In the genomic region with DNA sequence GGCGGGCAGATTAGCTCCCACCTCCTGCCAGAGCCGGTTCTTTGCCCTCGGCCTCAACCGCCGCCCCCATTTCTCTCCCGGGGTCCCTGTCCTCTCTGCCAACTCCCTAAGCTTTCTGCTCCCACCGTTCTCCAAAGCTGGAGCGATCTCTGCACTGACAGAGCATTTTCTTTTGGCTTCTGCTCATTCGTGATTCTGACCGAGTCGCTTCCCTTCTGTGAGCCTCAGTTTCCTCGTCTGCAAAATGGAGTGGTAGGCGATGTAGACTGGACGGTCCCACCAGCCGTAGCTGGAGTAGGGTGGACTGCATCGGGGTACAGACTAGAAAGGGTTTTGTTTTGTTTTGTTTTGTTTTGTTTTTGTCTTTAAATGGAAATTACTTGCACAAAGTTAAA, we compare ENCODE assay signal across 14 cellular contexts. TPM values are rescaled to one million over a fixed set of nuclear protein-coding genes. Genes with fewer than 3 reads are reported as not detected.
DNase-seq lines count a peak whose midpoint lies in the region; ATAC-seq, FAIRE-seq and TF ChIP-seq lines count a peak whose summit lies in the region.
"Had no signal": no experiment of that assay in that cellular context is flagged by ENCODE, and none has a peak within 500 bp of the region (broad histone marks: within the 10 kb centered on the region; RNA-seq: fewer than 3 reads in every experiment).

No MANE protein-coding gene starts in this region.

- CTCF ChIA-PET in CD8-positive, alpha-beta memory T cell (lab: Charles Lee): interaction anchor here (1.0 to 1.7 kb wide), 2 partner anchors 10 kb away, joined by 3 to 6 read pairs; no protein-coding TSS in a partner anchor
- CTCF ChIA-PET in H1 (lab: Charles Lee; ENCODE audit: partially characterized antibody): interaction anchor here (0.7 to 16.5 kb wide), 8 partner anchors 12 to 286 kb away, joined by 3 to 127 read pairs (median 4); no protein-coding TSS in a partner anchor

- peak overlapping the region in 1 of 8 donors; percentile 17 for H3K27ac Mint-ChIP-seq in CD8-positive, alpha-beta memory T cell

- no peak overlapping the region for H3K18ac ChIP-seq in H1 (ENCODE audit: extremely low read depth, low read length)

- no peak overlapping the region for H2AK5ac ChIP-seq in H1 (ENCODE audit: low read depth, low read length)

- H2BK120ac ChIP-seq in H1 (replicated peaks; ENCODE audit: low read depth, low read length): no peak overlapping the region

- 12% methylated on average over 16 of the region's 16 CpGs; no CpG with 5 or more reads in 1 of the 2 experiments for WGBS in H1 (ENCODE audit: extremely low coverage in 1 of 2, insufficient coverage in 1 of 2, insufficient read length in 1 of 2, insufficient replicate concordance in 2 of 2, low coverage in 1 of 2, low lambda C conversion rate in 2 of 2, missing lambda C conversion rate in 1 of 2), 2 experiments

- DNase-seq in CD8-positive, alpha-beta memory T cell: no peak
- no peak for DNase-seq in H1 (ENCODE audit: low read depth in 1 of 2, low spot score in 2 of 2)
- DNase-seq in putamen (ENCODE audit: low spot score): no peak
- no peak for DNase-seq in activated gamma-delta T cell treated with Interleukin-2 at 50 U/mL for 16 hours
- DNase-seq: activated CD4-positive, CD25-positive, alpha-beta regulatory T cell treated with anti-CD3 and anti-CD28 coated beads, Interleukin-2, amount 50 U/mL, for 72 hours; dermis blood vessel endothelial cell; foreskin keratinocyte; NCI-H1694; NK-92 treated with Interleukin-12 subunit alpha and Interleukin-12 subunit beta, amount 100 ng/mL, for 24 hours had no signal

- FAIRE-seq in H1 (lab: Jason Lieb, UNC): no peak

- peaks cover 6% of the 10 kb centered on the region for H3K4me1 ChIP-seq in CD8-positive, alpha-beta memory T cell (ENCODE audit: insufficient read depth, low read length)
- H3K4me1 ChIP-seq in HUES6 (ENCODE audit: control insufficient read depth, insufficient read depth, low read length) (peaks cover 23% of the 10 kb centered on the region), H1 (replicated peaks in 1 of 4; ENCODE audit: control insufficient read depth in 3 of 4, insufficient read depth in 4 of 4, low read length in 3 of 4) (peaks cover 6 to 37% (median 15%) of the 10 kb centered on the region in 4 experiments), neuron (ENCODE audit: insufficient read depth, low read length) (peaks cover 13% of the 10 kb centered on the region)
- H3K4me1 ChIP-seq: foreskin keratinocyte, SJSA1 had no signal

- no peaks in the 10 kb centered on the region for H3K36me3 Mint-ChIP-seq in CD8-positive, alpha-beta memory T cell

- peaks cover 0 to 2% (median 0%) of the 10 kb centered on the region in 5 donors for H3K9me3 Mint-ChIP-seq in CD8-positive, alpha-beta memory T cell

- H3K79me1 ChIP-seq in H1 (ENCODE audit: low read depth, low read length): no peaks in the 10 kb centered on the region

- H2BK5ac ChIP-seq in H1 (ENCODE audit: low read depth, low read length): no peak overlapping the region

- peaks cover 15 to 34% (median 16%) of the 10 kb centered on the region in 3 donors for H3K4me1 Mint-ChIP-seq in CD8-positive, alpha-beta memory T cell

- peaks cover 0 to 2% of the 10 kb centered on the region in 2 experiments for H4K20me1 ChIP-seq in H1 (replicated peaks in 1 of 2; ENCODE audit: control insufficient read depth in 1 of 2, insufficient read depth in 2 of 2, low read length in 2 of 2)

- H2BK20ac ChIP-seq in H1 (ENCODE audit: low read length): no peak overlapping the region

- H4K91ac ChIP-seq in H1 (replicated peaks; ENCODE audit: insufficient read length, low read length): no peak overlapping the region

- H4K8ac ChIP-seq in H1 (ENCODE audit: extremely low read depth, insufficient read depth, low read length): no peak overlapping the region

- H3K9me3 ChIP-seq in CD8-positive, alpha-beta memory T cell (ENCODE audit: low read length): no peaks in the 10 kb centered on the region
- H3K9me3 ChIP-seq in HUES6 (ENCODE audit: control insufficient read depth, insufficient read depth, low read depth, low read length): no peaks in the 10 kb centered on the region
- no peaks in the 10 kb centered on the region for H3K9me3 ChIP-seq in H1 (ENCODE audit: insufficient read depth in 2 of 2, low read depth in 1 of 2, low read length in 1 of 2)
- no peaks in the 10 kb centered on the region for H3K9me3 ChIP-seq in neuron (ENCODE audit: low read length)
- H3K9me3 ChIP-seq: SJSA1 had no signal

- H4K5ac ChIP-seq in H1 (ENCODE audit: insufficient read length, low read depth, low read length): no peak overlapping the region

- H3K4me2 ChIP-seq in H1 (ENCODE audit: insufficient read depth in 1 of 2, low read depth in 2 of 2, low read length in 2 of 2): peak overlapping the region; percentile 65 to 88

- H2AFZ ChIP-seq in H1 (ENCODE audit: low read length) (no peak overlapping the region), neuron (ENCODE audit: low read depth, low read length) (peak overlapping the region; percentile 85)

- no peak overlapping the region for H3K23ac ChIP-seq in H1 (ENCODE audit: insufficient read length)

- no peak for TF ChIP-seq EP300 in H1 (IDR thresholded peaks at IDR 0.05; ENCODE audit: borderline replicate concordance in 1 of 2, low read depth in 2 of 2, low read length in 2 of 2)

- H3K79me2 ChIP-seq in H1 (ENCODE audit: control insufficient read depth in 1 of 2, insufficient read depth in 2 of 2, low read length in 2 of 2): no peaks in the 10 kb centered on the region

- H3K4ac ChIP-seq in H1 (replicated peaks; ENCODE audit: insufficient read length, low read depth, low read length): no peak overlapping the region

- H3K23me2 ChIP-seq in H1 (ENCODE audit: low read depth, low read length): peaks cover 22% of the 10 kb centered on the region; the same call in 1 of the 2 replicates

- no peak for ATAC-seq in activated CD4-positive, CD25-positive, alpha-beta regulatory T cell treated with anti-CD3 and anti-CD28 coated beads, Interleukin-2, amount 50 U/mL, for 24 hours
- ATAC-seq: foreskin keratinocyte had no signal

- H3K36me3 ChIP-seq in CD8-positive, alpha-beta memory T cell (ENCODE audit: insufficient read depth, low read length): no peaks in the 10 kb centered on the region
- H3K36me3 ChIP-seq in HUES6 (ENCODE audit: control insufficient read depth, insufficient read depth, low read length): no peaks in the 10 kb centered on the region
- H3K36me3 ChIP-seq in H1 (ENCODE audit: control insufficient read depth in 2 of 4, insufficient read depth in 4 of 4, low read length in 3 of 4): peaks cover 0 to 13% (median 0%) of the 10 kb centered on the region in 4 experiments; a peak in 1 of 8 replicates
- H3K36me3 ChIP-seq in neuron (ENCODE audit: insufficient read depth, low read length): no peaks in the 10 kb centered on the region
- H3K36me3 ChIP-seq: SJSA1 had no signal

- no peak overlapping the region for H3K56ac ChIP-seq in H1 (replicated peaks; ENCODE audit: insufficient read length, low read depth, low read length)

- H3K4me3 ChIP-seq in CD8-positive, alpha-beta memory T cell (ENCODE audit: low read length): no peak overlapping the region
- H3K4me3 ChIP-seq in HUES6 (ENCODE audit: low read depth, low read length) (peak overlapping the region; percentile 62), H1 (ENCODE audit: extremely low read depth in 1 of 4, insufficient read depth in 2 of 4, low read depth in 3 of 4, low read length in 4 of 4) (peak overlapping the region; percentile 11 to 55 (median 32); a peak in 7 of 8 replicates), neuron (ENCODE audit: low read length) (no peak overlapping the region)
- H3K4me3 ChIP-seq: SJSA1 had no signal

- no peak for TF ChIP-seq CTCF in H1 (IDR thresholded peaks at IDR 0.05; ENCODE audit: control extremely low read depth in 1 of 3, insufficient read depth in 1 of 3, low read depth in 1 of 3, low read length in 3 of 3)

- H3K27me3 ChIP-seq in CD8-positive, alpha-beta memory T cell (ENCODE audit: insufficient read depth, low read length, poor library complexity, severe bottlenecking): peaks cover 55% of the 10 kb centered on the region
- H3K27me3 ChIP-seq in HUES6 (ENCODE audit: control insufficient read depth, insufficient read depth, low read length) (peaks cover 100% of the 10 kb centered on the region), H1 (replicated peaks in 1 of 4; ENCODE audit: control insufficient read depth in 3 of 4, extremely low read depth in 1 of 4, insufficient read depth in 3 of 4, low read length in 3 of 4) (peaks cover 59 to 83% (median 75%) of the 10 kb centered on the region in 4 experiments), neuron (ENCODE audit: insufficient read depth, low read length) (peaks cover 94% of the 10 kb centered on the region)

- peak overlapping the region; percentile 40 to 84 (median 69) for H3K4me3 Mint-ChIP-seq in CD8-positive, alpha-beta memory T cell

- TF ChIP-seq RAD21 in H1 (IDR thresholded peaks at IDR 0.05 in 1 of 2, conservative IDR thresholded peaks at IDR 0.05 in 1 of 2; ENCODE audit: low read depth in 2 of 2, low read length in 2 of 2): no peak

- H3K27me3 Mint-ChIP-seq in CD8-positive, alpha-beta memory T cell: peaks cover 63 to 86% of the 10 kb centered on the region in 2 donors

- H2BK12ac ChIP-seq in H1 (ENCODE audit: low read depth, low read length): no peak overlapping the region

- H3K14ac ChIP-seq in H1 (ENCODE audit: insufficient read length): no peak overlapping the region

- no peak for TF ChIP-seq POLR2A in H1 (IDR thresholded peaks at IDR 0.05; ENCODE audit: control extremely low read depth in 1 of 2, low read depth in 2 of 2, low read length in 2 of 2)

- H2BK15ac ChIP-seq in H1 (ENCODE audit: low read length): no peak overlapping the region

- H3K9ac ChIP-seq in HUES6 (ENCODE audit: low read length) (no peak overlapping the region), H1 (replicated peaks in 1 of 4; ENCODE audit: extremely low read depth in 1 of 4, low read depth in 3 of 4, low read length in 3 of 4) (no peak overlapping the region)

- POLR2A ChIA-PET in CD8-positive, alpha-beta memory T cell (lab: Charles Lee): no interaction called here
- POLR2A ChIA-PET in H1 (lab: Charles Lee; ENCODE audit: partially characterized antibody): interaction anchor here (0.9 to 1.1 kb wide), 2 partner anchors 11 to 158 kb away, joined by 3 read pairs; no protein-coding TSS in a partner anchor

- H3K27ac ChIP-seq in CD8-positive, alpha-beta memory T cell (ENCODE audit: low read depth, low read length): no peak overlapping the region
- H3K27ac ChIP-seq in HUES6 (ENCODE audit: low read depth, low read length) (no peak overlapping the region), H1 (ENCODE audit: low read depth, low read length) (no peak overlapping the region)
- H3K27ac ChIP-seq: foreskin keratinocyte, SJSA1 had no signal

RNA-seq across cellular contexts. Expression of a gene that starts 2.4 kb away (rescaled TPM):
- not detected for total RNA-seq in CD8-positive, alpha-beta memory T cell
- not detected for polyA plus RNA-seq in CD8-positive, alpha-beta memory T cell
- 0.22 and 0.27 TPM in 2 replicates for total RNA-seq in H1 (2021; fragmentation: NEBNext Ultra II Directional; extraction: Animal tissue kit (Norgen Biotek cat#: 25700))
- 0.08 and 0.24 TPM in 2 replicates for polyA plus RNA-seq in H1 (2011; rRNA removed)
- polyA plus RNA-seq in H1 (2011; cell fraction: cytosol; rRNA removed): 0.18 TPM
- polyA plus RNA-seq in H1 (2011; cell fraction: nucleus; rRNA removed): 0.19 TPM
- polyA plus RNA-seq in H1 (2012, experiment 1 of 2): 0.05 to 0.09 TPM in 2 of 4 replicates, not detected in the others
- polyA plus RNA-seq in H1 (2012, experiment 2 of 2): 0.07 TPM
- polyA plus RNA-seq in H1 (2013, experiment 1 of 2): 0.18 TPM
- polyA plus RNA-seq in H1 (2013, experiment 2 of 2): 0.22 TPM
- polyA minus RNA-seq in H1 (2011; rRNA and poly(A)+ RNA removed): 0.25 TPM in 1 of 2 replicates, not detected in the other
- polyA minus RNA-seq in H1 (2011; cell fraction: cytosol; rRNA and poly(A)+ RNA removed): not detected
- polyA minus RNA-seq in H1 (2011; cell fraction: nucleus; rRNA and poly(A)+ RNA removed): not detected
- total RNA-seq: dermis blood vessel endothelial cell, foreskin keratinocyte, SJSA1, temporal lobe had no signal
- polyA plus RNA-seq: foreskin keratinocyte had no signal

Comparison
In these comparisons a context has a peak if more than half of its experiments do, and no peak if none do; other contexts are left out.
1. H3K4me3 ChIP-seq: peak in HUES6 (single experiment) and H1 (4 of 4); none in CD8-positive, alpha-beta memory T cell (single experiment) and neuron (single experiment).